In the genomic region with DNA sequence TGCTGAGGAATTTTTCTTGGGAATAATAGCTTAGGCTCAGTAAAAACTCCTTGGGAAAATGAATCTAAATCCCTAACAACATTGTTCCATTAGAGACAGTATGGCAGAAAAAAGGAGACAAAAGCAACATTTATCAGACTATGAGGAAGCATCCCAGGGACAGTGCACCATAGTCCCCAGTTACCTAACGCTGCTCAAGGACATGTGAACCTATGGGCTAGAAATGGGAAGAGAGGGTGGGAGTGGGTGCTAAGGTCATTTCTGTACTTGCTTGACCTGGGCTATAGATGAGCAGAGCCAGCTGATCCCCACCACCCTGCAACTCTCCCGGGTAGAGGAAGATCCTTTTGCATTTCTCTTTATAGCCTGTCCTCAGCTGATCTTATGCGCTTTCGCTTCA, we compare ENCODE assay signal across 32 cellular contexts.
"Had no signal": no experiment of that assay in that cellular context is flagged by ENCODE, and none has a peak within 500 bp of the region (broad histone marks: within the 10 kb centered on the region; RNA-seq: fewer than 3 reads in every experiment).

No MANE protein-coding gene starts in this region.

- H3K9me3 Mint-ChIP-seq: naive B cell; naive thymus-derived CD8-positive, alpha-beta T cell; natural killer cell treated with Interleukin-12 subunit alpha and Interleukin-12 subunit beta and Interleukin-15 and Interleukin-18, amount 100 ng/mL, for 72 hours; nephron progenitor cell; neural crest cell; stimulated activated memory B cell treated with anti-CD40 and anti-IgM and Interleukin-4, amounts not matched to agents 10 μg/mL and 1 μg/mL and 100 μg/mL, for 72 hours; stimulated activated naive CD8-positive, alpha-beta T cell treated with anti-CD3 and anti-CD28 coated beads, Interleukin-15, Interleukin-2, amounts not matched to agents 100 ng/mL and 50 ng/mL, for 24 hours had no signal

- DNase-seq: naive B cell; naive thymus-derived CD8-positive, alpha-beta T cell; nephron progenitor cell; nucleus accumbens; ovary; posterior cingulate gyrus; psoas muscle; right cardiac atrium; spleen; stimulated activated CD4-positive, alpha-beta T cell treated with anti-CD3 and anti-CD28 coated beads, Interleukin-12 subunit alpha, Interleukin-12 subunit beta, amount 100 ng/mL, for 4 hours; stimulated activated CD4-positive, alpha-beta T cell treated with anti-CD3 and anti-CD28 coated beads, Interleukin-1b, Interleukin-23, amount 100 ng/mL, for 48 hours; stimulated activated CD4-positive, alpha-beta T cell treated with anti-CD3 and anti-CD28 coated beads, Interleukin-4, amount 100 ng/mL, for 1 hour; stimulated activated CD4-positive, alpha-beta T cell treated with anti-CD3 and anti-CD28 coated beads, Interleukin-4, amount 100 ng/mL, for 4 hours; stimulated activated CD8-positive, alpha-beta memory T cell treated with anti-CD3 and anti-CD28 coated beads, Interleukin-4, amount 100 ng/mL, for 48 hours; stimulated activated naive CD4-positive, alpha-beta T cell; stomach; thyroid gland; trophoblast cell; upper lobe of left lung; uterus had no signal

- H3K27ac ChIP-seq: neutrophil, ovary, parathyroid adenoma, psoas muscle, skin epidermis, spleen, stomach, thoracic aorta, thyroid gland, tibial nerve, upper lobe of left lung, uterus had no signal

- H3K27me3 Mint-ChIP-seq: naive B cell; natural killer cell treated with Interleukin-12 subunit alpha and Interleukin-12 subunit beta and Interleukin-15 and Interleukin-18, amount 100 ng/mL, for 72 hours; progenitor cell of endocrine pancreas; stimulated activated memory B cell treated with anti-CD40 and anti-IgM and Interleukin-4, amounts not matched to agents 10 μg/mL and 1 μg/mL and 100 μg/mL, for 72 hours had no signal

- H3K9me3 ChIP-seq: neutrophil, ovary, psoas muscle, spleen, stomach, thoracic aorta, thyroid gland, tibial nerve, upper lobe of left lung, uterus had no signal

- H3K9ac ChIP-seq: parathyroid adenoma had no signal

- H3K79me2 ChIP-seq: parathyroid adenoma had no signal

- H3K27me3 ChIP-seq: neutrophil, ovary, spleen, stomach, thyroid gland, tibial nerve, upper lobe of left lung, uterus had no signal

- H3K4me1 Mint-ChIP-seq: naive B cell; naive thymus-derived CD8-positive, alpha-beta T cell; stimulated activated memory B cell treated with anti-CD40 and anti-IgM and Interleukin-4, amounts not matched to agents 10 μg/mL and 1 μg/mL and 100 μg/mL, for 72 hours had no signal

- H2AFZ ChIP-seq: parathyroid adenoma had no signal

- H3K4me3 ChIP-seq: ovary, psoas muscle, skin epidermis, smooth muscle cell, spleen, stomach, thoracic aorta, thyroid gland, tibial nerve, upper lobe of left lung, uterus had no signal

- ATAC-seq: naive thymus-derived CD8-positive, alpha-beta T cell; natural killer cell treated with Interleukin-12 subunit alpha and Interleukin-12 subunit beta and Interleukin-15 and Interleukin-18, amount 100 ng/mL, for 72 hours; psoas muscle; right cardiac atrium; sciatic nerve; stimulated activated memory B cell treated with anti-CD40 and anti-IgM and Interleukin-4, amounts not matched to agents 10 μg/mL and 1 μg/mL and 100 μg/mL, for 72 hours had no signal

- H3K4me2 ChIP-seq: smooth muscle cell had no signal

- H3K4me1 ChIP-seq: parathyroid adenoma, psoas muscle, spleen, uterus had no signal

- H3K36me3 Mint-ChIP-seq: naive thymus-derived CD8-positive, alpha-beta T cell; natural killer cell treated with Interleukin-12 subunit alpha and Interleukin-12 subunit beta and Interleukin-15 and Interleukin-18, amount 100 ng/mL, for 72 hours had no signal

- H3K36me3 ChIP-seq: ovary, uterus had no signal

- H3K4me3 Mint-ChIP-seq: naive B cell; naive thymus-derived CD8-positive, alpha-beta T cell; natural killer cell treated with Interleukin-12 subunit alpha and Interleukin-12 subunit beta and Interleukin-15 and Interleukin-18, amount 100 ng/mL, for 72 hours; nephron progenitor cell; neural crest cell; stimulated activated memory B cell treated with anti-CD40 and anti-IgM and Interleukin-4, amounts not matched to agents 10 μg/mL and 1 μg/mL and 100 μg/mL, for 72 hours; stimulated activated naive CD8-positive, alpha-beta T cell treated with anti-CD3 and anti-CD28 coated beads, Interleukin-15, Interleukin-2, amounts not matched to agents 100 ng/mL and 50 ng/mL, for 24 hours had no signal

- H3K27ac Mint-ChIP-seq: naive thymus-derived CD8-positive, alpha-beta T cell; natural killer cell treated with Interleukin-12 subunit alpha and Interleukin-12 subunit beta and Interleukin-15 and Interleukin-18, amount 100 ng/mL, for 72 hours; nephron progenitor cell; stimulated activated memory B cell treated with anti-CD40 and anti-IgM and Interleukin-4, amounts not matched to agents 10 μg/mL and 1 μg/mL and 100 μg/mL, for 72 hours; stimulated activated naive CD8-positive, alpha-beta T cell treated with anti-CD3 and anti-CD28 coated beads, Interleukin-15, Interleukin-2, amounts not matched to agents 100 ng/mL and 50 ng/mL, for 24 hours had no signal
